In genomic region chr1:94350350-94350924, GRCh38 we compare ENCODE assay signal across 12 cellular contexts.
"Had no signal": no experiment of that assay in that cellular context is flagged by ENCODE, and none has a peak within 500 bp of the region (broad histone marks: within the 10 kb centered on the region; RNA-seq: fewer than 3 reads in every experiment).

No MANE protein-coding gene starts in this region.

- ATAC-seq: mucosa of descending colon; naive thymus-derived CD8-positive, alpha-beta T cell; stimulated activated naive B cell treated with anti-CD40 and anti-IgM and Interleukin-4, amounts not matched to agents 10 μg/mL and 1 μg/mL and 100 μg/mL, for 72 hours; stimulated activated naive CD8-positive, alpha-beta T cell treated with anti-CD3 and anti-CD28 coated beads, Interleukin-15, amount 100 ng/mL, for 72 hours had no signal

- H3K36me3 ChIP-seq: colonic mucosa, neutrophil, transverse colon had no signal

- H3K9me3 ChIP-seq: colonic mucosa, mucosa of descending colon, neutrophil, testis, transverse colon had no signal

- FAIRE-seq: frontal cortex had no signal

- DNase-seq: colonic mucosa; effector CD4-positive, alpha-beta T cell; islet precursor cell; mucosa of descending colon; naive thymus-derived CD8-positive, alpha-beta T cell; stimulated activated CD4-positive, alpha-beta T cell treated with anti-CD3 and anti-CD28 coated beads, Interleukin-4, amount 100 ng/mL, for 1 hour; stimulated activated naive B cell treated with anti-CD40 and anti-IgM and Interleukin-4, amounts not matched to agents 10 μg/mL and 1 μg/mL and 100 μg/mL, for 72 hours; stimulated activated naive CD8-positive, alpha-beta T cell treated with anti-CD3 and anti-CD28 coated beads, Interleukin-15, amount 100 ng/mL, for 72 hours; testis; transverse colon had no signal

- H3K27me3 ChIP-seq: colonic mucosa, neutrophil, testis, transverse colon had no signal

- H3K4me1 ChIP-seq: colonic mucosa, testis, transverse colon had no signal

- H3K4me3 ChIP-seq: colonic mucosa, mucosa of descending colon, testis, transverse colon had no signal

- H3K27ac ChIP-seq: colonic mucosa, neutrophil, testis, transverse colon had no signal
